In genomic region chr16:19115148-19116021, GRCh38 we compare ENCODE assay signal across 2 cellular contexts.
TF ChIP-seq lines count a peak whose summit lies in the region.

No MANE protein-coding gene starts in this region.

TF ChIP-seq in IMR-90, 13 proteins besides CTCF, POLR2A, EP300 and RAD21:
- TF ChIP-seq FOS (IDR thresholded peaks at IDR 0.05; ENCODE audit: low read depth, low read length) (no peak), MAFK (IDR thresholded peaks at IDR 0.05; ENCODE audit: low read depth, low read length) (no peak), SMC3 (IDR thresholded peaks at IDR 0.05; ENCODE audit: low read depth, low read length) (no peak), NFE2L2 (IDR thresholded peaks at IDR 0.05; ENCODE audit: low read depth, low read length) (no peak), ELK1 (IDR thresholded peaks at IDR 0.05; ENCODE audit: borderline replicate concordance, low read depth, low read length) (no peak), USF2 (IDR thresholded peaks at IDR 0.05; ENCODE audit: low read depth, low read length) (no peak), RFX5 (IDR thresholded peaks at IDR 0.05; ENCODE audit: low read depth, low read length) (no peak), RCOR1 (IDR thresholded peaks at IDR 0.05; ENCODE audit: insufficient replicate concordance, low read length) (no peak)

TF ChIP-seq in HepG2, 621 proteins besides CTCF, POLR2A, EP300 and RAD21 (continues in another document):
- TF ChIP-seq ELF1 (CRISPR knock-in tag; IDR thresholded peaks at IDR 0.05), result no peak
- TF ChIP-seq CBX2 (IDR thresholded peaks at IDR 0.05; ENCODE audit: low read depth, low read length), result no peak
- no peak for TF ChIP-seq CBX2 (CRISPR knock-in tag; IDR thresholded peaks at IDR 0.05; ENCODE audit: low read depth)
- TF ChIP-seq ZNF121 (CRISPR knock-in tag; IDR thresholded peaks at IDR 0.05), result no peak
- TF ChIP-seq THRA (CRISPR knock-in tag; IDR thresholded peaks at IDR 0.05; ENCODE audit: borderline replicate concordance), result peak; percentile 50; the same call in 1 of the 2 replicates
- no peak for TF ChIP-seq HOXA7 (CRISPR knock-in tag; IDR thresholded peaks at IDR 0.05)
- TF ChIP-seq ZNF501 (CRISPR knock-in tag; IDR thresholded peaks at IDR 0.05), result 0 out of 2 replicates have a peak, but pooled peaks have one; percentile 16
- peak; percentile 82 for TF ChIP-seq ZC3H13 (CRISPR knock-in tag; IDR thresholded peaks at IDR 0.05)
- no peak for TF ChIP-seq CBX5 (CRISPR knock-in tag; IDR thresholded peaks at IDR 0.05; ENCODE audit: borderline replicate concordance)
- no peak for TF ChIP-seq NFYC (CRISPR knock-in tag; IDR thresholded peaks at IDR 0.05)
- no peak; the same call in 1 of the 2 replicates for TF ChIP-seq ZBTB4 (CRISPR knock-in tag; IDR thresholded peaks at IDR 0.05; ENCODE audit: borderline replicate concordance)
- TF ChIP-seq SOX13 (IDR thresholded peaks at IDR 0.05), result no peak
- no peak for TF ChIP-seq SOX13 (CRISPR knock-in tag; conservative IDR thresholded peaks at IDR 0.05 in 1 of 2, IDR thresholded peaks at IDR 0.05 in 1 of 2)
- TF ChIP-seq ZIK1 (CRISPR knock-in tag; IDR thresholded peaks at IDR 0.05; ENCODE audit: borderline replicate concordance, low read depth), result no peak
- TF ChIP-seq MEIS1 (CRISPR knock-in tag; IDR thresholded peaks at IDR 0.05; ENCODE audit: borderline replicate concordance), result peak; percentile 54; the same call in 1 of the 2 replicates
- TF ChIP-seq THAP9 (CRISPR knock-in tag; IDR thresholded peaks at IDR 0.05; ENCODE audit: borderline replicate concordance), result no peak
- TF ChIP-seq ZNF768 (CRISPR knock-in tag; IDR thresholded peaks at IDR 0.05), result peak; percentile 22; the same call in 1 of the 2 replicates
- 0 out of 2 replicates have a peak, but pooled peaks have one; percentile 11 for TF ChIP-seq ATF5 (CRISPR knock-in tag; IDR thresholded peaks at IDR 0.05; ENCODE audit: low read depth)
- TF ChIP-seq SSRP1 (CRISPR knock-in tag; IDR thresholded peaks at IDR 0.05), result no peak
- no peak for TF ChIP-seq ZNF850 (CRISPR knock-in tag; conservative IDR thresholded peaks at IDR 0.05)
- no peak for TF ChIP-seq IKZF5 (CRISPR knock-in tag; IDR thresholded peaks at IDR 0.05)
- TF ChIP-seq ZFP82 (CRISPR knock-in tag; IDR thresholded peaks at IDR 0.05; ENCODE audit: borderline replicate concordance), result no peak
- no peak for TF ChIP-seq KLF12 (CRISPR knock-in tag; IDR thresholded peaks at IDR 0.05; ENCODE audit: borderline replicate concordance)
- TF ChIP-seq U2AF2 (IDR thresholded peaks at IDR 0.05; ENCODE audit: low read depth, low read length), result no peak
- no peak for TF ChIP-seq ZNF333 (CRISPR knock-in tag; IDR thresholded peaks at IDR 0.05; ENCODE audit: borderline replicate concordance)
- TF ChIP-seq ZNF124 (CRISPR knock-in tag; IDR thresholded peaks at IDR 0.05), result no peak
- no peak for TF ChIP-seq ZNF224 (CRISPR knock-in tag; IDR thresholded peaks at IDR 0.05)
- TF ChIP-seq SAFB2 (CRISPR knock-in tag; IDR thresholded peaks at IDR 0.05; ENCODE audit: borderline replicate concordance, low read depth), result no peak
- no peak for TF ChIP-seq GPBP1L1 (CRISPR knock-in tag; IDR thresholded peaks at IDR 0.05)
- no peak for TF ChIP-seq ZNF33B (CRISPR knock-in tag; IDR thresholded peaks at IDR 0.05)
- TF ChIP-seq GTF2F1 (IDR thresholded peaks at IDR 0.05; ENCODE audit: low read length), result no peak
- TF ChIP-seq ESRRA (CRISPR knock-in tag; IDR thresholded peaks at IDR 0.05; ENCODE audit: low read depth), result 0 out of 2 replicates have a peak, but pooled peaks have one; percentile 10
- TF ChIP-seq REXO4 (CRISPR knock-in tag; IDR thresholded peaks at IDR 0.05; ENCODE audit: borderline replicate concordance), result no peak
- TF ChIP-seq ZNF567 (CRISPR knock-in tag; IDR thresholded peaks at IDR 0.05; ENCODE audit: borderline replicate concordance), result no peak
- TF ChIP-seq ZNF616 (CRISPR knock-in tag; IDR thresholded peaks at IDR 0.05; ENCODE audit: low read depth), result no peak
- TF ChIP-seq ZNF292 (CRISPR knock-in tag; IDR thresholded peaks at IDR 0.05; ENCODE audit: borderline replicate concordance, low read depth), result peak; percentile 49; the same call in 1 of the 2 replicates
- TF ChIP-seq PRDM10 (CRISPR knock-in tag; IDR thresholded peaks at IDR 0.05; ENCODE audit: low read depth), result no peak
- no peak for TF ChIP-seq CSRNP2 (CRISPR knock-in tag; conservative IDR thresholded peaks at IDR 0.05; ENCODE audit: low read depth)
- TF ChIP-seq ZBTB42 (CRISPR knock-in tag; IDR thresholded peaks at IDR 0.05), result 0 out of 2 replicates have a peak, but pooled peaks have one; percentile 32
- TF ChIP-seq ZNF777 (CRISPR knock-in tag; IDR thresholded peaks at IDR 0.05), result no peak
- no peak for TF ChIP-seq ZNF749 (CRISPR knock-in tag; IDR thresholded peaks at IDR 0.05; ENCODE audit: borderline replicate concordance)
- TF ChIP-seq HNRNPK (IDR thresholded peaks at IDR 0.05; ENCODE audit: low read depth, low read length, poor library complexity, severe bottlenecking), result no peak
- no peak for TF ChIP-seq ZNF615 (CRISPR knock-in tag; IDR thresholded peaks at IDR 0.05; ENCODE audit: borderline replicate concordance)
- no peak for TF ChIP-seq ZNF34 (CRISPR knock-in tag; IDR thresholded peaks at IDR 0.05; ENCODE audit: borderline replicate concordance)
- 0 out of 2 replicates have a peak, but pooled peaks have one; percentile 12 for TF ChIP-seq ARNTL (CRISPR knock-in tag; IDR thresholded peaks at IDR 0.05)
- TF ChIP-seq ZFY (CRISPR knock-in tag; IDR thresholded peaks at IDR 0.05), result no peak
- TF ChIP-seq HOXA3 (CRISPR knock-in tag; IDR thresholded peaks at IDR 0.05), result peak; percentile 52
- TF ChIP-seq RBFOX2 (IDR thresholded peaks at IDR 0.05; ENCODE audit: low read depth, low read length), result peak; percentile 68
